15 cellular contexts compared by ENCODE assay signal in the genomic region with DNA sequence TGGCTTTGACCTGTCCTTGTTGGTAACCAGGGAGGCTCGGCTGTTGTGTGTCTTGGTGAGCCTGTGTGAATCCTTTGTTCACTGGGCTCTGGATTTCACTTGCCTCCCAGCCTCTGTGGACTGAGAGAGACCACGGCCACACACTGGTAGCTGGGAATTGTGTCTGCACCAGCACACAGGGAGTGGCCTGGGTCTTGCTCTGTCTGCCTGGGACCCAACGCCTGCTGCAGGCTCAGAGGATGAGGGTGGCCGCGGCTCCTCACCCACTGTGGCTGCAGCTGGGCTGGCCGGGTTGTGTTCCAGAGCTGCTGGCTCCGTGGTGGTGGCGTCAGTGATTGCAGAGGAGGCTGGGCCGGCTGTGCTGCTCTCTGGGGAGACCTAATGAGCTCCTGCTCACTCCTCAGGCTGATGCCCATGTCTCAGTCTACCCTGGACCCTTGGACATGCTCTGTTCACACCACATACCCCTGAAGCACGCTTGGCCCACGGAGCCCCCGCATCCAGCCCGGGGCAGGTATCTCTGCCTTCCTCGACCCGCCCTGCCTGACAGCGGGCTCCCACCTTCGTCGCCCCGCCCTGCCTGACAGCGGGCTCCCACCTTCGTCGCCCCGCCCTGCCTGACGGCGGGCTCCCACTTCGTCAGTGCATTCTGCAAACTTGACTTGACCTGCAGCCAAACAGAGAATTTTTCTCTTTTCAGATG.
DNase-seq lines count a peak whose midpoint lies in the region; ATAC-seq and TF ChIP-seq lines count a peak whose summit lies in the region.
"Had no signal": no experiment of that assay in that cellular context is flagged by ENCODE, and none has a peak within 500 bp of the region (broad histone marks: within the 10 kb centered on the region; RNA-seq: fewer than 3 reads in every experiment).

No MANE protein-coding gene starts in this region.

- no peak for TF ChIP-seq POLR2A in stomach (IDR thresholded peaks at IDR 0.05)
- no peak for TF ChIP-seq POLR2A in sigmoid colon (IDR thresholded peaks at IDR 0.05)

- H3K27me3 ChIP-seq in DND-41 (ENCODE audit: insufficient read depth, low read length, poor library complexity) (no peaks in the 10 kb centered on the region), mesenchymal stem cell (ENCODE audit: control insufficient read depth in 1 of 2, insufficient read depth in 1 of 2, low read length in 2 of 2) (peaks cover 0 to 3% of the 10 kb centered on the region in 2 experiments), stomach (peaks cover 0 to 28% (median 0%) of the 10 kb centered on the region in 3 donors), sigmoid colon (peaks cover 0 to 22% (median 3%) of the 10 kb centered on the region in 3 donors)
- H3K27me3 ChIP-seq: Peyer's patch had no signal

- H3K9me3 Mint-ChIP-seq in chondrocyte (ENCODE audit: low read depth): no peaks in the 10 kb centered on the region

- no peak overlapping the region for H2AFZ ChIP-seq in DND-41 (ENCODE audit: low read depth, low read length)
- no peak overlapping the region for H2AFZ ChIP-seq in mesenchymal stem cell (ENCODE audit: low read depth, low read length)

- no peak overlapping the region for H3K4me2 ChIP-seq in DND-41 (ENCODE audit: insufficient read depth, low read length)
- H3K4me2 ChIP-seq in mesenchymal stem cell (ENCODE audit: low read length, poor library complexity, severe bottlenecking): no peak overlapping the region

- peaks cover 34% of the 10 kb centered on the region for H3K4me1 ChIP-seq in DND-41 (ENCODE audit: insufficient read depth, low read length)
- H3K4me1 ChIP-seq in mesenchymal stem cell (ENCODE audit: control insufficient read depth, insufficient read depth, low read depth, low read length): peaks cover 2% of the 10 kb centered on the region
- H3K4me1 ChIP-seq in stomach: no peaks in the 10 kb centered on the region
- H3K4me1 ChIP-seq in sigmoid colon: no peaks in the 10 kb centered on the region
- H3K4me1 ChIP-seq: Peyer's patch had no signal

- no peak overlapping the region for H2BK12ac ChIP-seq in mesenchymal stem cell (ENCODE audit: low read length in 2 of 2)

- TF ChIP-seq CTCF in DND-41 (IDR thresholded peaks at IDR 0.05; ENCODE audit: borderline replicate concordance, extremely low read depth, low read length, poor library complexity, severe bottlenecking): no peak
- TF ChIP-seq CTCF in chondrocyte (IDR thresholded peaks at IDR 0.05): no peak
- no peak for TF ChIP-seq CTCF in stomach (IDR thresholded peaks at IDR 0.05)
- TF ChIP-seq CTCF in sigmoid colon (IDR thresholded peaks at IDR 0.05): no peak

- no peak overlapping the region for H2AK5ac ChIP-seq in mesenchymal stem cell (ENCODE audit: low read length, severe bottlenecking)

- no peaks in the 10 kb centered on the region for H3K27me3 Mint-ChIP-seq in chondrocyte (ENCODE audit: low read depth)

- H3K27ac ChIP-seq in DND-41 (ENCODE audit: low read length) (peak overlapping the region; percentile 53; the same call in 1 of the 2 replicates), mesenchymal stem cell (ENCODE audit: low read length, poor library complexity, severe bottlenecking) (no peak overlapping the region), stomach (no peak overlapping the region), sigmoid colon (no peak overlapping the region)
- H3K27ac ChIP-seq: Peyer's patch had no signal

- H3K27ac Mint-ChIP-seq in chondrocyte (ENCODE audit: unreplicated experiment): no peak overlapping the region

- H3K4me3 ChIP-seq in DND-41 (ENCODE audit: low read depth in 1 of 2, low read length in 2 of 2) (no peak overlapping the region), mesenchymal stem cell (ENCODE audit: insufficient read depth in 1 of 2, low read depth in 1 of 2, low read length in 2 of 2) (no peak overlapping the region), stomach (no peak overlapping the region), sigmoid colon (no peak overlapping the region)
- H3K4me3 ChIP-seq: K562, Peyer's patch had no signal

- H4K91ac ChIP-seq in mesenchymal stem cell (ENCODE audit: low read length): peak overlapping the region; percentile 22

- DNase-seq in DND-41 (peak; percentile 17), chondrocyte (ENCODE audit: low spot score) (peak; percentile 89), mesenchymal stem cell (no peak), stomach (peak; percentile 19), HCEC 1CT (no peak), sigmoid colon (no peak), NCI-H2081 treated with DMSO at 0.1 percent for 48 hours (lab: John Stamatoyannopoulos, UW) (no peak)
- DNase-seq: ACHN, EL, NCI-H1092 treated with DMSO at 0.1 percent for 48 hours, NCI-H2081, NCI-H446 treated with DMSO at 0.1 percent for 48 hours, NCI-H69, Peyer's patch had no signal

- 87% methylated on average over 26 of the region's 26 CpGs for WGBS in mesenchymal stem cell
- WGBS in stomach, 5 donors: 88 to 91% (median 88%) methylated on average over 25 to 26 of the region's 26 CpGs
- 84 to 88% methylated on average over 26 of the region's 26 CpGs for WGBS in sigmoid colon, 2 donors

- no peaks in the 10 kb centered on the region for H3K4me1 Mint-ChIP-seq in chondrocyte (ENCODE audit: low read depth)

- no peak overlapping the region for H3K23ac ChIP-seq in mesenchymal stem cell (ENCODE audit: low read length in 2 of 2)

- H2BK120ac ChIP-seq in mesenchymal stem cell (ENCODE audit: low read depth, low read length): no peak overlapping the region

- intact Hi-C loops in stomach (cut with DNase I; ENCODE audit: low total_unique reads): no loop called here
- intact Hi-C loops in sigmoid colon (cut with DNase I): no loop called here

- H4K8ac ChIP-seq in mesenchymal stem cell (ENCODE audit: low read length): no peak overlapping the region

- ATAC-seq in DND-41 (ENCODE audit: insufficient read depth, low read depth): peak; percentile 28; the same call in 1 of the 3 replicates
- ATAC-seq: K562 had no signal

- H3K18ac ChIP-seq in mesenchymal stem cell (ENCODE audit: low read depth in 1 of 2, low read length in 2 of 2): no peak overlapping the region

- no peaks in the 10 kb centered on the region for H3K79me1 ChIP-seq in mesenchymal stem cell (replicated peaks; ENCODE audit: low read length, poor library complexity, severe bottlenecking)

- H3K36me3 Mint-ChIP-seq in chondrocyte (ENCODE audit: low read depth): no peaks in the 10 kb centered on the region

- no peak overlapping the region for H3K4me3 Mint-ChIP-seq in chondrocyte (ENCODE audit: unreplicated experiment)

- H3K36me3 ChIP-seq in DND-41 (ENCODE audit: insufficient read depth, low read length) (no peaks in the 10 kb centered on the region), mesenchymal stem cell (ENCODE audit: control insufficient read depth in 1 of 2, insufficient read depth in 2 of 2, low read depth in 1 of 2, low read length in 2 of 2) (no peaks in the 10 kb centered on the region), stomach (no peaks in the 10 kb centered on the region), sigmoid colon (no peaks in the 10 kb centered on the region)
- H3K36me3 ChIP-seq: Peyer's patch had no signal

- H3K79me2 ChIP-seq in DND-41 (ENCODE audit: insufficient read depth, low read length): no peaks in the 10 kb centered on the region

- no peak overlapping the region for H2BK15ac ChIP-seq in mesenchymal stem cell (ENCODE audit: low read depth, poor library complexity, severe bottlenecking)

- no peak overlapping the region for H3K4ac ChIP-seq in mesenchymal stem cell (ENCODE audit: low read depth in 1 of 2, low read length in 2 of 2)

- H3K9ac ChIP-seq in DND-41 (ENCODE audit: low read depth, low read length) (no peak overlapping the region), mesenchymal stem cell (ENCODE audit: low read length) (no peak overlapping the region)

- H3K14ac ChIP-seq in mesenchymal stem cell (ENCODE audit: low read length in 2 of 2): no peak overlapping the region

- no peaks in the 10 kb centered on the region for H3K9me3 ChIP-seq in DND-41 (ENCODE audit: insufficient read depth, low read length, severe bottlenecking)
- no peaks in the 10 kb centered on the region for H3K9me3 ChIP-seq in mesenchymal stem cell (ENCODE audit: control insufficient read depth, low read length)
- no peaks in the 10 kb centered on the region for H3K9me3 ChIP-seq in stomach
- no peaks in the 10 kb centered on the region for H3K9me3 ChIP-seq in sigmoid colon
- H3K9me3 ChIP-seq: Peyer's patch had no signal

- no peaks in the 10 kb centered on the region for H4K20me1 ChIP-seq in DND-41 (ENCODE audit: insufficient read depth, low read length)

- no peak overlapping the region for H2BK5ac ChIP-seq in mesenchymal stem cell (ENCODE audit: low read depth, low read length, poor library complexity, severe bottlenecking)

- no peak for TF ChIP-seq EP300 in stomach (IDR thresholded peaks at IDR 0.05)
- TF ChIP-seq EP300 in sigmoid colon (IDR thresholded peaks at IDR 0.05): no peak

Comparison
In these comparisons a context has a peak if more than half of its experiments do, and no peak if none do; other contexts are left out.
1. DNase-seq: peak in DND-41 (single experiment), chondrocyte (single experiment) and stomach (single experiment); none in mesenchymal stem cell (single experiment), HCEC 1CT (single experiment), sigmoid colon (single experiment) and NCI-H2081 treated with DMSO at 0.1 percent for 48 hours (single experiment).